Comparison of ENCODE assay signal across 8 cellular contexts in the genomic region with DNA sequence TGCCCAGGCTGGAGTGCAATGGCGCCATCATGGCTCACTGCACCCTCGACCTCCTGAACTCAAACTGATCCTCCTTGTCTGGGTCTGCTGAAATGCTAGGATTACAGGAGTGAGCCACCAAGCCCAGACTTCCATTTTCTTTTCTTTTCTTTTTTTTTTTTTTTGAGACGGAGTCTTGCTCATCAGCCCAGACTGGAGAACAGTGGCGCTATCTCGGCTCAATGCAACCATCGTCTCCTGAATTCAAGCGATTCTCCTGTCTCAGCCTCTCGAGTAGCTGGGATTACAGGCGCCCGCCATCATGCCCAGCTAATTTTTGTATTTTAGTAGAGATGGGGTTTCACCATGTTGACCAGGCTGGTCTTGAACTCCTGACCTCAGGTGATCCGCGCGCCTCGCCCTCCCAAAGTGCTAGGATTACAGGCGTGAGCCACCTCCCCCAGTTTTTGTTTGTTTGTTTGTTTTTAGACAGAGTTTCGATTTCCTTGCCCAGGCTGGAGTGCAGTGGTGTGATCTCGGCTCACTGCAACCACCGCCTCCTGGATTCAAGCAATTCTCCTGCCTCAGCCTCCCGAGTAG. TPM values are rescaled to one million over a fixed set of nuclear protein-coding genes. Genes with fewer than 3 reads are reported as not detected.
A peak's percentile ranks its signal among the peaks of the same experiment; 100 is the strongest.
DNase-seq lines count a peak whose midpoint lies in the region; ATAC-seq, FAIRE-seq and TF ChIP-seq lines count a peak whose summit lies in the region.
"Not testable (repeated sequence)": the region's sequence is repeated elsewhere in the genome, so short reads cannot be mapped to it uniquely, and the experiment has no call there.

No MANE protein-coding gene starts in this region.

- peaks cover 22% of the 10 kb centered on the region for H4K20me1 ChIP-seq in OCI-LY3 (ENCODE audit: insufficient read depth, low read length)
- not testable (repeated sequence) for H4K20me1 ChIP-seq in mammary epithelial cell (ENCODE audit: insufficient read depth, low read length)

- peaks cover 11% of the 10 kb centered on the region for H3K4me1 Mint-ChIP-seq in activated CD8-positive, alpha-beta T cell treated with anti-CD3 and anti-CD28 coated beads, Interleukin-2, amount 10 ng/mL, durations not matched to agents 7 days and 5 days (ENCODE audit: low read depth)
- H3K4me1 Mint-ChIP-seq in nephron, result not testable (repeated sequence)
- H3K4me1 Mint-ChIP-seq in stimulated activated memory B cell treated with anti-CD40 and anti-IgM and Interleukin-4, amounts not matched to agents 10 μg/mL and 1 μg/mL and 100 μg/mL, for 72 hours, result peaks cover 32% of the 10 kb centered on the region

- H3K4me3 Mint-ChIP-seq in activated CD8-positive, alpha-beta T cell treated with anti-CD3 and anti-CD28 coated beads, Interleukin-2, amount 10 ng/mL, durations not matched to agents 7 days and 5 days, result peak overlapping the region; percentile 79
- H3K4me3 Mint-ChIP-seq in nephron, result peak overlapping the region in 2 of 3 experiments; percentile 91 to 92
- peak overlapping the region; percentile 93 for H3K4me3 Mint-ChIP-seq in stimulated activated memory B cell treated with anti-CD40 and anti-IgM and Interleukin-4, amounts not matched to agents 10 μg/mL and 1 μg/mL and 100 μg/mL, for 72 hours

- intact Hi-C loops in mammary epithelial cell (cut with micrococcal nuclease), result loop anchor here (1.0 to 10.0 kb wide), 5 partner anchors 46 to 588 kb away; a partner anchor contains a TSS

- 80% methylated on average over 19 of the region's 19 CpGs for WGBS in A549 (ENCODE audit: missing lambda C conversion rate)
- WGBS in mammary epithelial cell (ENCODE audit: low coverage, missing lambda C conversion rate), result 67% methylated on average over 14 of the region's 19 CpGs
- 55 to 77% methylated on average over 15 to 16 of the region's 19 CpGs for WGBS in gastroesophageal sphincter (ENCODE audit: low coverage in 1 of 2), 2 donors

- TF ChIP-seq POLR2A in A549 (IDR thresholded peaks at IDR 0.05; ENCODE audit: low read length); gastroesophageal sphincter (IDR thresholded peaks at IDR 0.05): not testable (repeated sequence)

- H3K36me3 Mint-ChIP-seq in activated CD8-positive, alpha-beta T cell treated with anti-CD3 and anti-CD28 coated beads, Interleukin-2, amount 10 ng/mL, durations not matched to agents 7 days and 5 days (ENCODE audit: low read depth); nephron (ENCODE audit: low read depth); stimulated activated memory B cell treated with anti-CD40 and anti-IgM and Interleukin-4, amounts not matched to agents 10 μg/mL and 1 μg/mL and 100 μg/mL, for 72 hours: not testable (repeated sequence)

- H3K4me2 ChIP-seq in A549 (peak overlapping the region; percentile 50), OCI-LY3 (ENCODE audit: low read length) (peak overlapping the region; percentile 67), mammary epithelial cell (ENCODE audit: insufficient read depth, low read depth, low read length) (peak overlapping the region; percentile 27)

- not testable (repeated sequence) for H3K4me1 ChIP-seq in A549
- H3K4me1 ChIP-seq in OCI-LY3 (ENCODE audit: low read length) (peaks cover 26% of the 10 kb centered on the region), mammary epithelial cell (ENCODE audit: insufficient read depth, low read length) (peaks cover 26% of the 10 kb centered on the region), gastroesophageal sphincter (peaks cover 0 to 35% (median 13%) of the 10 kb centered on the region in 3 donors)

- H3K27ac ChIP-seq in A549, result peak overlapping the region; percentile 51 to 75
- H3K27ac ChIP-seq in OCI-LY3 (ENCODE audit: low read length), result peak overlapping the region; percentile 6; the same call in 1 of the 2 replicates
- peak overlapping the region; percentile 51 for H3K27ac ChIP-seq in mammary epithelial cell (ENCODE audit: insufficient read depth, low read depth, low read length)
- H3K27ac ChIP-seq in gastroesophageal sphincter, result peak overlapping the region in 3 of 4 donors; percentile 53 to 99 (median 67)

- peaks cover 39% of the 10 kb centered on the region for H3K79me2 ChIP-seq in OCI-LY3 (ENCODE audit: low read length)
- peaks cover 37% of the 10 kb centered on the region for H3K79me2 ChIP-seq in mammary epithelial cell (ENCODE audit: insufficient read depth, low read length)

- not testable (repeated sequence) for H3K9me3 Mint-ChIP-seq in activated CD8-positive, alpha-beta T cell treated with anti-CD3 and anti-CD28 coated beads, Interleukin-2, amount 10 ng/mL, durations not matched to agents 7 days and 5 days (ENCODE audit: insufficient read depth); nephron; stimulated activated memory B cell treated with anti-CD40 and anti-IgM and Interleukin-4, amounts not matched to agents 10 μg/mL and 1 μg/mL and 100 μg/mL, for 72 hours

- dilution Hi-C loops in mammary epithelial cell (cut with HindIII; ENCODE audit: low sequenced_read_pairs), result not testable (repeated sequence)

- peak overlapping the region; percentile 33; the same call in 1 of the 2 replicates for H2AFZ ChIP-seq in OCI-LY3 (ENCODE audit: low read depth, low read length)
- H2AFZ ChIP-seq in mammary epithelial cell (ENCODE audit: low read depth, low read length), result peak overlapping the region; percentile 19

- peak overlapping the region; percentile 95 for H3K27ac Mint-ChIP-seq in activated CD8-positive, alpha-beta T cell treated with anti-CD3 and anti-CD28 coated beads, Interleukin-2, amount 10 ng/mL, durations not matched to agents 7 days and 5 days
- H3K27ac Mint-ChIP-seq in nephron, result peak overlapping the region; percentile 76 to 97 (median 91)
- H3K27ac Mint-ChIP-seq in stimulated activated memory B cell treated with anti-CD40 and anti-IgM and Interleukin-4, amounts not matched to agents 10 μg/mL and 1 μg/mL and 100 μg/mL, for 72 hours, result peak overlapping the region; percentile 84

- not testable (repeated sequence) for DNase-seq in A549 (ENCODE audit: low read depth in 1 of 2, low spot score in 1 of 2); GM12865 (ENCODE audit: low read depth); activated CD8-positive, alpha-beta T cell treated with anti-CD3 and anti-CD28 coated beads, Interleukin-2, amount 10 ng/mL, durations not matched to agents 7 days and 5 days; mammary epithelial cell

- not testable (repeated sequence) for TF ChIP-seq RAD21 in A549 (conservative IDR thresholded peaks at IDR 0.05 in 1 of 2, IDR thresholded peaks at IDR 0.05 in 1 of 2)

- BruUV-seq in mammary epithelial cell (replicated peaks; lab: Mats Ljungman, UMichigan), result TSS peak; percentile 52

- TF ChIP-seq EP300 in A549 (IDR thresholded peaks at IDR 0.05); gastroesophageal sphincter (IDR thresholded peaks at IDR 0.05): not testable (repeated sequence)

- TF ChIP-seq CTCF in A549 (IDR thresholded peaks at IDR 0.05), result peak; percentile 13; the same call in 2 of the 3 replicates
- TF ChIP-seq CTCF in GM12865 (IDR thresholded peaks at IDR 0.05; ENCODE audit: insufficient read depth, low read depth, low read length, missing control alignments); OCI-LY3 (IDR thresholded peaks at IDR 0.05; ENCODE audit: low read depth, low read length); mammary epithelial cell (conservative IDR thresholded peaks at IDR 0.05 in 1 of 2, IDR thresholded peaks at IDR 0.05 in 1 of 2; ENCODE audit: extremely low read depth in 1 of 2, insufficient read depth in 1 of 2, low read depth in 1 of 2, low read length in 2 of 2); gastroesophageal sphincter (IDR thresholded peaks at IDR 0.05); nephron (IDR thresholded peaks at IDR 0.05; ENCODE audit: unreplicated experiment in 3 of 3): not testable (repeated sequence)

- not testable (repeated sequence) for H3K27me3 Mint-ChIP-seq in activated CD8-positive, alpha-beta T cell treated with anti-CD3 and anti-CD28 coated beads, Interleukin-2, amount 10 ng/mL, durations not matched to agents 7 days and 5 days (ENCODE audit: low read depth); nephron (ENCODE audit: low read depth); stimulated activated memory B cell treated with anti-CD40 and anti-IgM and Interleukin-4, amounts not matched to agents 10 μg/mL and 1 μg/mL and 100 μg/mL, for 72 hours

- H3K4me3 ChIP-seq in A549 (peak overlapping the region; percentile 32), GM12865 (ENCODE audit: low read depth, low read length) (peak overlapping the region; percentile 34), OCI-LY3 (ENCODE audit: low read length) (peak overlapping the region; percentile 69), mammary epithelial cell (replicated peaks in 1 of 3; ENCODE audit: insufficient read depth in 1 of 3, low read depth in 2 of 3, low read length in 3 of 3) (peak overlapping the region in 1 of 3 experiments; percentile 1), gastroesophageal sphincter (peak overlapping the region in 1 of 2 donors; percentile 26)

- in situ Hi-C loops in mammary epithelial cell (cut with MboI; ENCODE audit: low sequenced_read_pairs in 2 of 2), result not testable (repeated sequence)

- not testable (repeated sequence) for H3K9me3 ChIP-seq in A549; OCI-LY3 (ENCODE audit: insufficient read depth, low read length); mammary epithelial cell (replicated peaks; ENCODE audit: insufficient read depth, low read length); gastroesophageal sphincter

- not testable (repeated sequence) for H3K27me3 ChIP-seq in OCI-LY3 (ENCODE audit: low read depth, low read length); mammary epithelial cell (ENCODE audit: insufficient read depth, low read length); gastroesophageal sphincter

- CTCF ChIA-PET in A549 (lab: Yijun Ruan, JAX) (interaction anchor here (0.7 to 1.3 kb wide), 4 partner anchors 62 to 454 kb away, joined by 3 to 6 read pairs (median 4); no protein-coding TSS in a partner anchor), mammary epithelial cell (lab: Charles Lee; ENCODE audit: low non-redundant PET) (interaction anchor here (0.5 kb wide), 1 partner anchor 331 kb away, joined by 4 read pairs; no protein-coding TSS in a partner anchor)
- CTCF ChIA-PET in activated CD8-positive, alpha-beta T cell treated with anti-CD3 and anti-CD28 coated beads, Interleukin-2, amount 10 ng/mL, durations not matched to agents 7 days and 5 days (lab: Charles Lee), result interaction anchor here (1.3 to 5.0 kb wide), 11 partner anchors 13 to 112 kb away, joined by 3 to 78 read pairs (median 4); a partner anchor contains a TSS

- H3K9ac ChIP-seq in OCI-LY3 (ENCODE audit: low read length), result peak overlapping the region; percentile 45; the same call in 1 of the 2 replicates
- not testable (repeated sequence) for H3K9ac ChIP-seq in mammary epithelial cell (ENCODE audit: insufficient read depth, low read length)

- not testable (repeated sequence) for FAIRE-seq in A549 (lab: Jason Lieb, UNC)

- ATAC-seq in A549; activated CD8-positive, alpha-beta T cell treated with anti-CD3 and anti-CD28 coated beads, Interleukin-2, amount 10 ng/mL, durations not matched to agents 7 days and 5 days; gastroesophageal sphincter; stimulated activated memory B cell treated with anti-CD40 and anti-IgM and Interleukin-4, amounts not matched to agents 10 μg/mL and 1 μg/mL and 100 μg/mL, for 72 hours: not testable (repeated sequence)

- POLR2A ChIA-PET in A549 (lab: Yijun Ruan, JAX), result interaction anchor here (0.7 kb wide), 1 partner anchor 37 kb away, joined by 3 read pairs; no protein-coding TSS in a partner anchor
- POLR2A ChIA-PET in activated CD8-positive, alpha-beta T cell treated with anti-CD3 and anti-CD28 coated beads, Interleukin-2, amount 10 ng/mL, durations not matched to agents 7 days and 5 days (lab: Charles Lee), result interaction anchor here (0.6 to 3.4 kb wide), 9 partner anchors 8 to 478 kb away, joined by 3 to 25 read pairs (median 4); a partner anchor contains a TSS

- H3K36me3 ChIP-seq in OCI-LY3 (replicated peaks; ENCODE audit: low read depth, low read length); mammary epithelial cell (ENCODE audit: insufficient read depth, low read length); gastroesophageal sphincter: not testable (repeated sequence)

RNA-seq across cellular contexts. Expression of a gene that starts 1.1 kb away (rescaled TPM):
- polyA plus RNA-seq in A549 (2011; rRNA removed) (1.1 and 1.6 TPM in 2 replicates), A549 (2017; fragmentation: RNase III; extraction: RNeasy Plus Mini Kit Qiagen cat#74134 plus additional on column Dnase treatment) (3.6 to 3.8 TPM (median 3.7 TPM) in 3 replicates), mammary epithelial cell (9.5 TPM)
- 4.1 and 5.9 TPM in 2 replicates for polyA plus RNA-seq in A549 (2012; cell fraction: cytosol; rRNA removed)
- polyA plus RNA-seq in A549 (2012; cell fraction: nucleus; rRNA removed), result 10.6 and 18.2 TPM in 2 replicates
- 2.4 and 3.6 TPM in 2 replicates for polyA minus RNA-seq in A549 (2011; rRNA and poly(A)+ RNA removed)
- total RNA-seq in activated CD8-positive, alpha-beta T cell treated with anti-CD3 and anti-CD28 coated beads, Interleukin-2, amount 10 ng/mL, durations not matched to agents 7 days and 5 days, result 10 to 100 TPM; 20.8 to 22.3 TPM
- total RNA-seq in mammary epithelial cell (10 to 100 TPM; 17.3 to 27.7 TPM), gastroesophageal sphincter (10 to 100 TPM; 12.5 to 19.0 (median 14.7) TPM)
- 10.9 TPM for polyA minus RNA-seq in mammary epithelial cell

RNA-seq across cellular contexts. Expression of a gene that starts 20.4 kb away (rescaled TPM):
- 53.3 and 56.1 TPM in 2 replicates for polyA plus RNA-seq in A549 (2011; rRNA removed)
- polyA plus RNA-seq in A549 (2012; cell fraction: cytosol; rRNA removed), result 146 and 183 TPM in 2 replicates
- 128 and 154 TPM in 2 replicates for polyA plus RNA-seq in A549 (2012; cell fraction: nucleus; rRNA removed)
- 97.0 to 124 TPM (median 123 TPM) in 3 replicates for polyA plus RNA-seq in A549 (2017; fragmentation: RNase III; extraction: RNeasy Plus Mini Kit Qiagen cat#74134 plus additional on column Dnase treatment)
- polyA minus RNA-seq in A549 (2011; rRNA and poly(A)+ RNA removed), result 28.0 and 45.2 TPM in 2 replicates
- 100 to 1,000 TPM; 245 to 247 TPM for total RNA-seq in activated CD8-positive, alpha-beta T cell treated with anti-CD3 and anti-CD28 coated beads, Interleukin-2, amount 10 ng/mL, durations not matched to agents 7 days and 5 days
- total RNA-seq in mammary epithelial cell, result 100 to 1,000 TPM; 201 to 213 TPM
- polyA plus RNA-seq in mammary epithelial cell, result 165 TPM
- polyA minus RNA-seq in mammary epithelial cell, result 75.5 TPM
- total RNA-seq in gastroesophageal sphincter, result 100 to 1,000 TPM; 408 to 436 (median 418) TPM

RNA-seq across cellular contexts. Expression of a gene that starts 34.7 kb away (rescaled TPM):
- polyA plus RNA-seq in A549 (2011; rRNA removed), result 62.8 and 73.6 TPM in 2 replicates
- 155 and 165 TPM in 2 replicates for polyA plus RNA-seq in A549 (2012; cell fraction: cytosol; rRNA removed)
- polyA plus RNA-seq in A549 (2012; cell fraction: nucleus; rRNA removed), result 91.2 and 96.6 TPM in 2 replicates
- polyA plus RNA-seq in A549 (2017; fragmentation: RNase III; extraction: RNeasy Plus Mini Kit Qiagen cat#74134 plus additional on column Dnase treatment), result 83.9 to 90.6 TPM (median 87.4 TPM) in 3 replicates
- polyA minus RNA-seq in A549 (2011; rRNA and poly(A)+ RNA removed), result 106 and 130 TPM in 2 replicates
- total RNA-seq in activated CD8-positive, alpha-beta T cell treated with anti-CD3 and anti-CD28 coated beads, Interleukin-2, amount 10 ng/mL, durations not matched to agents 7 days and 5 days, result 100 to 1,000 TPM; 101 to 108 TPM
- 10 to 100 TPM; 83.9 to 98.2 TPM for total RNA-seq in mammary epithelial cell
- 159 TPM for polyA plus RNA-seq in mammary epithelial cell
- 97.3 TPM for polyA minus RNA-seq in mammary epithelial cell
- 100 to 1,000 TPM; 130 to 137 (median 135) TPM for total RNA-seq in gastroesophageal sphincter

RNA-seq across cellular contexts. Expression of a gene that starts 48.7 kb away (rescaled TPM):
- polyA plus RNA-seq in A549 (2011; rRNA removed), result 888 and 1,266 TPM in 2 replicates
- 1,951 and 2,211 TPM in 2 replicates for polyA plus RNA-seq in A549 (2012; cell fraction: cytosol; rRNA removed)
- 1,028 and 1,517 TPM in 2 replicates for polyA plus RNA-seq in A549 (2012; cell fraction: nucleus; rRNA removed)
- polyA plus RNA-seq in A549 (2017; fragmentation: RNase III; extraction: RNeasy Plus Mini Kit Qiagen cat#74134 plus additional on column Dnase treatment), result 942 to 959 TPM (median 947 TPM) in 3 replicates
- 851 and 1,238 TPM in 2 replicates for polyA minus RNA-seq in A549 (2011; rRNA and poly(A)+ RNA removed)
- 1,000 to 10,000 TPM; 1,452 to 1,556 TPM for total RNA-seq in activated CD8-positive, alpha-beta T cell treated with anti-CD3 and anti-CD28 coated beads, Interleukin-2, amount 10 ng/mL, durations not matched to agents 7 days and 5 days
- total RNA-seq in mammary epithelial cell, result 1,000 to 10,000 TPM in 1 of 2 donors, 100 to 1,000 TPM in 1; 698 to 1,133 TPM
- 2,157 TPM for polyA plus RNA-seq in mammary epithelial cell
- 1,457 TPM for polyA minus RNA-seq in mammary epithelial cell
- 100 to 1,000 TPM; 371 to 644 (median 574) TPM for total RNA-seq in gastroesophageal sphincter

Comparison
In these comparisons a context has a peak if more than half of its experiments do, and no peak if none do; other contexts are left out.
1. H3K27ac ChIP-seq: peak in every context shown above with its lines; median percentile 67 in gastroesophageal sphincter; 63 in A549; 51 in mammary epithelial cell; 6 in OCI-LY3.